ENCODE assay signal across 20 cellular contexts in genomic region chr4:106541253-106541652, GRCh38.
A peak's percentile ranks its signal among the peaks of the same experiment; 100 is the strongest.
DNase-seq lines count a peak whose midpoint lies in the region; ATAC-seq, FAIRE-seq and TF ChIP-seq lines count a peak whose summit lies in the region.
"Had no signal": no experiment of that assay in that cellular context is flagged by ENCODE, and none has a peak within 500 bp of the region (broad histone marks: within the 10 kb centered on the region; RNA-seq: fewer than 3 reads in every experiment).

No MANE protein-coding gene starts in this region.

- H3K27me3 ChIP-seq in PC-3 (ENCODE audit: low read length), result no peaks in the 10 kb centered on the region
- H3K27me3 ChIP-seq in endothelial cell of umbilical vein (ENCODE audit: control insufficient read depth in 2 of 2, insufficient read depth in 2 of 2, low read length in 2 of 2), result no peaks in the 10 kb centered on the region
- no peaks in the 10 kb centered on the region for H3K27me3 ChIP-seq in osteoblast (ENCODE audit: insufficient read depth, low read length)
- no peaks in the 10 kb centered on the region for H3K27me3 ChIP-seq in colonic mucosa
- H3K27me3 ChIP-seq: heart left ventricle, SJCRH30 had no signal

- FAIRE-seq in endothelial cell of umbilical vein (lab: Jason Lieb, UNC), result peak; percentile 80

- peaks cover 13% of the 10 kb centered on the region for H3K4me1 ChIP-seq in PC-3 (ENCODE audit: insufficient read depth, low read length)
- peaks cover 14% of the 10 kb centered on the region for H3K4me1 ChIP-seq in endothelial cell of umbilical vein (ENCODE audit: control insufficient read depth, extremely low read depth, insufficient read depth, low read length)
- H3K4me1 ChIP-seq in osteoblast (ENCODE audit: insufficient read depth, low read length), result peaks cover 9% of the 10 kb centered on the region
- no peaks in the 10 kb centered on the region for H3K4me1 ChIP-seq in colonic mucosa
- H3K4me1 ChIP-seq: HAP-1, heart left ventricle, SJCRH30 had no signal

- H3K27ac Mint-ChIP-seq in Calu3 (ENCODE audit: unreplicated experiment), result no peak overlapping the region
- H3K27ac Mint-ChIP-seq: CD4-positive, alpha-beta T cell; dendritic cell treated with granulocyte-macrophage colony-stimulating factor and Interleukin-4, amounts not matched to agents 40 ng/mL and 50 ng/mL, for 4 days; nephron had no signal

- CTCF ChIA-PET in PC-3 (lab: Charles Lee) (no interaction called here), endothelial cell of umbilical vein (lab: Charles Lee) (no interaction called here), Calu3 (lab: Charles Lee) (no interaction called here)

- H3K79me2 ChIP-seq in PC-3 (ENCODE audit: low read length) (no peaks in the 10 kb centered on the region), endothelial cell of umbilical vein (ENCODE audit: control insufficient read depth, insufficient read depth, low read length) (no peaks in the 10 kb centered on the region), osteoblast (ENCODE audit: insufficient read depth, low read length) (no peaks in the 10 kb centered on the region)

- no peaks in the 10 kb centered on the region for H3K9me2 ChIP-seq in PC-3 (replicated peaks; ENCODE audit: low read length)

- peak; percentile 35 for DNase-seq in GM04503 (ENCODE audit: low read depth)
- DNase-seq in PC-3, result peak; percentile 55
- peak; percentile 62 for DNase-seq in endothelial cell of umbilical vein (ENCODE audit: low read depth, low spot score)
- no peak for DNase-seq in osteoblast (ENCODE audit: insufficient read length, low spot score, missing footprints)
- no peak for DNase-seq in Calu3
- no peak for DNase-seq in colonic mucosa
- DNase-seq: activated naive CD4-positive, alpha-beta T cell treated with anti-CD3 and anti-CD28 coated beads, Interleukin-2, amount 50 U/mL, for 16 hours; CD4-positive, alpha-beta T cell; heart left ventricle; left ventricle myocardium superior; NCI-H1930; NCI-H748 treated with DMSO at 0.1 percent for 48 hours; SJCRH30 had no signal

- dilution Hi-C loops in endothelial cell of umbilical vein (cut with MboI; ENCODE audit: extremely low pct_ligation_motif_present, low sequenced_read_pairs), result no loop called here

- TF ChIP-seq CTCF in PC-3 (conservative IDR thresholded peaks at IDR 0.05; ENCODE audit: low read depth, low read length) (no peak), endothelial cell of umbilical vein (IDR thresholded peaks at IDR 0.05; ENCODE audit: extremely low read depth in 1 of 2, insufficient read depth in 1 of 2, low read depth in 1 of 2, low read length in 2 of 2) (no peak), osteoblast (IDR thresholded peaks at IDR 0.05; ENCODE audit: extremely low read depth, low read depth, low read length) (no peak), Calu3 (IDR thresholded peaks at IDR 0.05; ENCODE audit: unreplicated experiment) (no peak), colonic mucosa (IDR thresholded peaks at IDR 0.05) (no peak)

- no peaks in the 10 kb centered on the region for H3K9me1 ChIP-seq in endothelial cell of umbilical vein (replicated peaks; ENCODE audit: control insufficient read depth, extremely low read depth, insufficient read depth, low read length)

- no peak overlapping the region for H3K4me3 Mint-ChIP-seq in Calu3 (ENCODE audit: low read depth, unreplicated experiment)
- H3K4me3 Mint-ChIP-seq: CD4-positive, alpha-beta T cell; dendritic cell treated with granulocyte-macrophage colony-stimulating factor and Interleukin-4, amounts not matched to agents 40 ng/mL and 50 ng/mL, for 4 days; nephron had no signal

- no peaks in the 10 kb centered on the region for H3F3A ChIP-seq in PC-3 (ENCODE audit: low read length, unreplicated experiment)

- H3K36me3 ChIP-seq in PC-3 (ENCODE audit: low read depth, low read length) (no peaks in the 10 kb centered on the region), endothelial cell of umbilical vein (ENCODE audit: control insufficient read depth in 2 of 2, extremely low read depth in 1 of 2, insufficient read depth in 2 of 2, low read length in 2 of 2) (no peaks in the 10 kb centered on the region), osteoblast (ENCODE audit: insufficient read depth, low read length) (no peaks in the 10 kb centered on the region), colonic mucosa (no peaks in the 10 kb centered on the region)
- H3K36me3 ChIP-seq: HAP-1, heart left ventricle, SJCRH30 had no signal

- BruUV-seq in PC-3 (replicated peaks; lab: Mats Ljungman, UMichigan) (no TSS peak), endothelial cell of umbilical vein (replicated peaks; lab: Mats Ljungman, UMichigan) (no TSS peak), Calu3 (replicated peaks; lab: Mats Ljungman, UMichigan) (no TSS peak)

- no peaks in the 10 kb centered on the region for H3K36me3 Mint-ChIP-seq in Calu3 (ENCODE audit: insufficient read depth, unreplicated experiment)

- H3K4me3 ChIP-seq in PC-3 (ENCODE audit: low read length), result no peak overlapping the region
- H3K4me3 ChIP-seq in endothelial cell of umbilical vein (replicated peaks in 1 of 3; ENCODE audit: insufficient read depth in 1 of 3, low read depth in 1 of 3, low read length in 3 of 3), result no peak overlapping the region
- no peak overlapping the region for H3K4me3 ChIP-seq in osteoblast (ENCODE audit: insufficient read depth, low read length)
- no peak overlapping the region for H3K4me3 ChIP-seq in colonic mucosa
- H3K4me3 ChIP-seq: HAP-1, heart left ventricle, SJCRH30, skin epidermis had no signal

- no peak for TF ChIP-seq POLR2A in endothelial cell of umbilical vein (IDR thresholded peaks at IDR 0.05; ENCODE audit: low read depth, low read length)

- H3K9ac ChIP-seq in PC-3 (ENCODE audit: low read length) (no peak overlapping the region), endothelial cell of umbilical vein (replicated peaks; ENCODE audit: extremely low read depth, insufficient read depth, low read length) (peak overlapping the region; percentile 25), colonic mucosa (ENCODE audit: low read depth in 2 of 2, low read length in 2 of 2) (no peak overlapping the region)

- no peaks in the 10 kb centered on the region for H3K9me3 ChIP-seq in PC-3 (ENCODE audit: low read length)
- no peaks in the 10 kb centered on the region for H3K9me3 ChIP-seq in endothelial cell of umbilical vein (replicated peaks; ENCODE audit: control insufficient read depth, insufficient read depth, low read length)
- no peaks in the 10 kb centered on the region for H3K9me3 ChIP-seq in osteoblast (ENCODE audit: low read depth, low read length)
- no peaks in the 10 kb centered on the region for H3K9me3 ChIP-seq in colonic mucosa
- H3K9me3 ChIP-seq: HAP-1, SJCRH30 had no signal

- peak overlapping the region; percentile 49 for H3K4me2 ChIP-seq in PC-3 (ENCODE audit: low read length)
- peak overlapping the region; percentile 66 for H3K4me2 ChIP-seq in endothelial cell of umbilical vein (ENCODE audit: insufficient read depth, low read length)
- H3K4me2 ChIP-seq in osteoblast (ENCODE audit: insufficient read depth, low read length), result peak overlapping the region; percentile 54

- H2AFZ ChIP-seq in PC-3 (ENCODE audit: low read length) (no peak overlapping the region), endothelial cell of umbilical vein (ENCODE audit: low read depth, low read length) (no peak overlapping the region), osteoblast (ENCODE audit: low read length) (peak overlapping the region; percentile 41)

- H3K27me3 Mint-ChIP-seq in Calu3 (ENCODE audit: unreplicated experiment), result no peaks in the 10 kb centered on the region
- H3K27me3 Mint-ChIP-seq: CD4-positive, alpha-beta T cell; dendritic cell treated with granulocyte-macrophage colony-stimulating factor and Interleukin-4, amounts not matched to agents 40 ng/mL and 50 ng/mL, for 4 days had no signal

- H4K20me1 ChIP-seq in PC-3 (ENCODE audit: low read length), result no peaks in the 10 kb centered on the region
- H4K20me1 ChIP-seq in endothelial cell of umbilical vein (replicated peaks; ENCODE audit: control insufficient read depth, extremely low read depth, insufficient read depth, low read length), result no peaks in the 10 kb centered on the region
- no peaks in the 10 kb centered on the region for H4K20me1 ChIP-seq in osteoblast (ENCODE audit: insufficient read depth, low read length)

- POLR2A ChIA-PET in PC-3 (lab: Charles Lee; ENCODE audit: unreplicated experiment) (no interaction called here), endothelial cell of umbilical vein (lab: Charles Lee) (no interaction called here)

- intact Hi-C loops in PC-3 (cut with micrococcal nuclease) (loop anchor here (1.0 kb wide), 1 partner anchor 42 kb away; no protein-coding TSS in a partner anchor), endothelial cell of umbilical vein (cut with micrococcal nuclease) (loop anchor here (1.0 to 2.0 kb wide), 2 partner anchors 42 to 150 kb away; no protein-coding TSS in a partner anchor), Calu3 (cut with micrococcal nuclease; ENCODE audit: unreplicated experiment) (no loop called here), colonic mucosa (cut with DNase I) (no loop called here)

- H3K4me1 Mint-ChIP-seq in Calu3 (ENCODE audit: low read depth, unreplicated experiment), result peaks cover 13% of the 10 kb centered on the region

- H3K27ac ChIP-seq in PC-3 (ENCODE audit: low read length) (no peak overlapping the region), endothelial cell of umbilical vein (ENCODE audit: insufficient read depth, low read depth, low read length) (peak overlapping the region; percentile 40), osteoblast (ENCODE audit: low read depth, low read length) (peak overlapping the region; percentile 13), colonic mucosa (no peak overlapping the region)
- H3K27ac ChIP-seq: heart left ventricle, SJCRH30, skin epidermis, VCaP had no signal

- ATAC-seq in PC-3 (peak; percentile 68), GM18909 (IDR thresholded peaks at IDR 0.05; ENCODE audit: poor library complexity, unreplicated experiment) (no peak), HG03135 (IDR thresholded peaks at IDR 0.05; ENCODE audit: unreplicated experiment) (no peak)
- ATAC-seq: heart left ventricle, left ventricle myocardium superior had no signal

- peaks cover 2% of the 10 kb centered on the region for H3K9me3 Mint-ChIP-seq in Calu3 (ENCODE audit: low read depth, unreplicated experiment)
- H3K9me3 Mint-ChIP-seq: CD4-positive, alpha-beta T cell had no signal

TF ChIP-seq in endothelial cell of umbilical vein, 7 proteins besides CTCF, POLR2A, EP300 and RAD21 (continues in another document):
- TF ChIP-seq MYC (IDR thresholded peaks at IDR 0.05; ENCODE audit: low read depth, low read length) (no peak), GATA2 (IDR thresholded peaks at IDR 0.05; ENCODE audit: insufficient read depth, insufficient read length, low read depth, low read length) (no peak), JUN (IDR thresholded peaks at IDR 0.05; ENCODE audit: borderline replicate concordance, insufficient read depth, insufficient read length, low read depth) (peak; percentile 90), EZH2 (IDR thresholded peaks at IDR 0.05; ENCODE audit: borderline replicate concordance, low read depth, low read length, severe bottlenecking) (no peak), POLR2AphosphoS5 (IDR thresholded peaks at IDR 0.05; ENCODE audit: insufficient read depth, low read depth, low read length) (no peak)
- TF ChIP-seq, protein P1, sequence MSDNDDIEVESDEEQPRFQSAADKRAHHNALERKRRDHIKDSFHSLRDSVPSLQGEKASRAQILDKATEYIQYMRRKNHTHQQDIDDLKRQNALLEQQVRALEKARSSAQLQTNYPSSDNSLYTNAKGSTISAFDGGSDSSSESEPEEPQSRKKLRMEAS (IDR thresholded peaks at IDR 0.05; ENCODE audit: insufficient read depth, insufficient read length), result no peak

Comparison
In these comparisons a context has a peak if more than half of its experiments do, and no peak if none do; other contexts are left out.
1. DNase-seq: peak in GM04503 (single experiment), PC-3 (single experiment) and endothelial cell of umbilical vein (single experiment); none in osteoblast (single experiment), Calu3 (single experiment) and colonic mucosa (single experiment).
2. H3K27ac ChIP-seq: peak in endothelial cell of umbilical vein (single experiment) and osteoblast (single experiment); none in PC-3 (single experiment) and colonic mucosa (single experiment).
3. intact Hi-C loops: an anchor here in PC-3 (1.0 kb wide) and endothelial cell of umbilical vein (1.0 to 2.0 kb wide); none called in Calu3 and colonic mucosa.
4. Peak in every context shown above with its lines, with median percentiles within 50 percentile points of each other: H3K4me2 ChIP-seq.